16 cellular contexts compared by ENCODE assay signal in the genomic region with DNA sequence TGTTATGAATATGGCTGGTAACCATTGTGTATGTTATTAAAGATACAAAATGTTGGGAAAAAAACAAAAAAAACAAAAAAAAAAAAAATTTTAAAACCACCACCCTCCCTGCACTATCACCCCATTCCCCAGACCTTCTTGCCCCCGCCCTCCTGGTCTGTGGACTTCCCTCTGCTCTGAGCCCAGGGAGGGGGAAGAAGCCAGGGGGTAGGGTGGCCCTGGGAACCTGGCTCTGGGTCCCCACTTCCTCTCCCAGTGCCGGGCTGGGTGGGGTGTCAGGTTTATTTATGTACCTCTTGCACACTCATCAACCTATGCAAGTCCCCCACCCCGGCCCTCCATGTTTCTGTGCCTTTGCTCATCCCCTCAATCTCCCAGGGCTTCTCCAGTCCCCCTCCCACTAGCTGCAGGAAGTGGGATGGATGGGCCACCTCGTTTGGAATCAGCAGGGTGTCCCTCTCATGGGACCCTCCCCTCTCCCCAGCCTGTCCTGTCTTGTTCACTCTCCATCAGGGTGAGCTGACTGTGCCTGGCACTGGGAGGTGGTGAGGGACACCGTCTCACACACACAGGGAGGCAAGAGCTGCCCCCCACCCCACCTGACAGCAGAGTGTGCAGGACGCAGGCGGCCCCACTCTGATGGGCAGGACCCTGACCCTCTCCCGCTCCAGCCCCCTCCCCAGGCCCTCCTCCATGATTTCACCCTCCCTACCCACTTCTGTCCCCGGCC. TPM values are rescaled to one million over a fixed set of nuclear protein-coding genes. Genes with fewer than 3 reads are reported as not detected.
DNase-seq lines count a peak whose midpoint lies in the region; ATAC-seq and TF ChIP-seq lines count a peak whose summit lies in the region.
"Had no signal": no experiment of that assay in that cellular context is flagged by ENCODE, and none has a peak within 500 bp of the region (broad histone marks: within the 10 kb centered on the region; RNA-seq: fewer than 3 reads in every experiment).

No MANE protein-coding gene starts in this region.

- H3K4me2 ChIP-seq in PC-9 (no peak overlapping the region), osteoblast (ENCODE audit: insufficient read depth, low read length) (no peak overlapping the region)
- H3K4me2 ChIP-seq: hepatocyte had no signal

- H3K4me1 ChIP-seq in PC-9 (replicated peaks; ENCODE audit: insufficient read depth) (peaks cover 4% of the 10 kb centered on the region), osteoblast (ENCODE audit: insufficient read depth, low read length) (peaks cover 11% of the 10 kb centered on the region)

- POLR2A ChIA-PET in PC-9 (lab: Charles Lee; ENCODE audit: unreplicated experiment): no interaction called here

- H3K27me3 Mint-ChIP-seq in activated CD8-positive, alpha-beta memory T cell treated with anti-CD3 and anti-CD28 coated beads, Interleukin-2, amount 10 ng/mL, durations not matched to agents 7 days and 5 days: no peaks in the 10 kb centered on the region
- no peaks in the 10 kb centered on the region for H3K27me3 Mint-ChIP-seq in central memory CD8-positive, alpha-beta T cell

- H2AFZ ChIP-seq in PC-9: no peak overlapping the region
- H2AFZ ChIP-seq in osteoblast (ENCODE audit: low read length): no peak overlapping the region
- H2AFZ ChIP-seq: hepatocyte had no signal

- H3F3A ChIP-seq in PC-9 (ENCODE audit: insufficient read depth, low read depth): peaks cover 37% of the 10 kb centered on the region

- peak overlapping the region; percentile 56 for H3K27ac Mint-ChIP-seq in activated CD8-positive, alpha-beta memory T cell treated with anti-CD3 and anti-CD28 coated beads, Interleukin-2, amount 10 ng/mL, durations not matched to agents 7 days and 5 days
- H3K27ac Mint-ChIP-seq in central memory CD8-positive, alpha-beta T cell (ENCODE audit: low read depth): peak overlapping the region; percentile 90

- intact Hi-C loops in PC-9 (cut with micrococcal nuclease; ENCODE audit: unreplicated experiment): no loop called here

- H3K9me3 ChIP-seq in PC-9 (ENCODE audit: insufficient read depth, low read depth): no peaks in the 10 kb centered on the region
- H3K9me3 ChIP-seq in osteoblast (ENCODE audit: low read depth, low read length): no peaks in the 10 kb centered on the region
- H3K9me3 ChIP-seq: tibial nerve had no signal

- ATAC-seq in activated CD8-positive, alpha-beta memory T cell treated with anti-CD3 and anti-CD28 coated beads, Interleukin-2, amount 10 ng/mL, durations not matched to agents 7 days and 5 days: no peak
- ATAC-seq in central memory CD8-positive, alpha-beta T cell (replicated peaks; ENCODE audit: extremely low read depth, poor library complexity, severe bottlenecking): no peak
- ATAC-seq in HG02885 (IDR thresholded peaks at IDR 0.05; ENCODE audit: poor library complexity, unreplicated experiment): no peak

- no peak overlapping the region for H3K4me3 Mint-ChIP-seq in activated CD8-positive, alpha-beta memory T cell treated with anti-CD3 and anti-CD28 coated beads, Interleukin-2, amount 10 ng/mL, durations not matched to agents 7 days and 5 days
- H3K4me3 Mint-ChIP-seq in central memory CD8-positive, alpha-beta T cell: peak overlapping the region; percentile 38

- H3K79me2 ChIP-seq in PC-9 (ENCODE audit: low read depth) (peaks cover 10% of the 10 kb centered on the region), osteoblast (ENCODE audit: insufficient read depth, low read length) (peaks cover 9% of the 10 kb centered on the region)

- H3K27me3 ChIP-seq in PC-9 (ENCODE audit: insufficient read depth, low read depth): no peaks in the 10 kb centered on the region
- no peaks in the 10 kb centered on the region for H3K27me3 ChIP-seq in osteoblast (ENCODE audit: insufficient read depth, low read length)
- H3K27me3 ChIP-seq: hepatocyte, tibial nerve had no signal

- DNase-seq in activated CD8-positive, alpha-beta memory T cell treated with anti-CD3 and anti-CD28 coated beads, Interleukin-2, amount 10 ng/mL, durations not matched to agents 7 days and 5 days: no peak
- DNase-seq in activated CD8-positive, alpha-beta memory T cell treated with anti-CD3 and anti-CD28 coated beads for 24 hours: no peak
- DNase-seq in PC-9: no peak
- no peak for DNase-seq in central memory CD8-positive, alpha-beta T cell (ENCODE audit: low spot score in 2 of 2)
- DNase-seq in osteoblast (ENCODE audit: insufficient read length, low spot score, missing footprints): peak; percentile 82
- DNase-seq in DMS79 treated with DMSO at 0.1 percent for 48 hours (lab: John Stamatoyannopoulos, UW): no peak
- no peak for DNase-seq in stimulated activated naive CD4-positive, alpha-beta T cell (lab: John Stamatoyannopoulos, UW)
- DNase-seq: amygdala, dermis blood vessel endothelial cell, NCI-H1436 treated with DMSO at 0.1 percent for 48 hours, NCI-H510A treated with DMSO at 0.1 percent for 48 hours, retina had no signal

- no peak overlapping the region for H3K27ac ChIP-seq in PC-9
- H3K27ac ChIP-seq in osteoblast (ENCODE audit: low read depth, low read length): no peak overlapping the region
- H3K27ac ChIP-seq: hepatocyte, VCaP had no signal

- no peaks in the 10 kb centered on the region for H3K9me2 ChIP-seq in PC-9 (ENCODE audit: insufficient read depth)

- TF ChIP-seq CTCF in PC-9 (conservative IDR thresholded peaks at IDR 0.05): no peak
- TF ChIP-seq CTCF in osteoblast (IDR thresholded peaks at IDR 0.05; ENCODE audit: extremely low read depth, low read depth, low read length): no peak

- H4K20me1 ChIP-seq in PC-9 (ENCODE audit: insufficient read depth) (no peaks in the 10 kb centered on the region), osteoblast (ENCODE audit: insufficient read depth, low read length) (peaks cover 3% of the 10 kb centered on the region)

- no peaks in the 10 kb centered on the region for H3K9me3 Mint-ChIP-seq in activated CD8-positive, alpha-beta memory T cell treated with anti-CD3 and anti-CD28 coated beads, Interleukin-2, amount 10 ng/mL, durations not matched to agents 7 days and 5 days (ENCODE audit: low read depth)
- no peaks in the 10 kb centered on the region for H3K9me3 Mint-ChIP-seq in central memory CD8-positive, alpha-beta T cell

- peaks cover 12% of the 10 kb centered on the region for H3K4me1 Mint-ChIP-seq in activated CD8-positive, alpha-beta memory T cell treated with anti-CD3 and anti-CD28 coated beads, Interleukin-2, amount 10 ng/mL, durations not matched to agents 7 days and 5 days
- H3K4me1 Mint-ChIP-seq in central memory CD8-positive, alpha-beta T cell: peaks cover 7% of the 10 kb centered on the region

- no peak overlapping the region for H3K4me3 ChIP-seq in PC-9
- no peak overlapping the region for H3K4me3 ChIP-seq in osteoblast (ENCODE audit: insufficient read depth, low read length)
- H3K4me3 ChIP-seq: hepatocyte, tibial nerve had no signal

- 0 out of 2 replicates have a peak, but pooled peaks cover 13% of the 10 kb centered on the region for H3K36me3 ChIP-seq in PC-9 (ENCODE audit: low read depth)
- peaks cover 89% of the 10 kb centered on the region for H3K36me3 ChIP-seq in osteoblast (ENCODE audit: insufficient read depth, low read length)

- H3K36me3 Mint-ChIP-seq in activated CD8-positive, alpha-beta memory T cell treated with anti-CD3 and anti-CD28 coated beads, Interleukin-2, amount 10 ng/mL, durations not matched to agents 7 days and 5 days: peaks cover 26% of the 10 kb centered on the region
- peaks cover 34% of the 10 kb centered on the region for H3K36me3 Mint-ChIP-seq in central memory CD8-positive, alpha-beta T cell (ENCODE audit: insufficient read depth)

- BruUV-seq in PC-9 (replicated peaks; lab: Mats Ljungman, UMichigan): TSS peak; percentile 48

- CTCF ChIA-PET in activated CD8-positive, alpha-beta memory T cell treated with anti-CD3 and anti-CD28 coated beads, Interleukin-2, amount 10 ng/mL, durations not matched to agents 7 days and 5 days (lab: Charles Lee): interaction anchor here (1.1 kb wide), 1 partner anchor 39 kb away, joined by 3 read pairs; no protein-coding TSS in a partner anchor
- CTCF ChIA-PET in PC-9 (lab: Charles Lee): no interaction called here

RNA-seq across cellular contexts. Expression of a gene that starts 5.9 kb away (rescaled TPM):
- 10 to 100 TPM; 48.9 to 53.8 TPM for total RNA-seq in activated CD8-positive, alpha-beta memory T cell treated with anti-CD3 and anti-CD28 coated beads, Interleukin-2, amount 10 ng/mL, durations not matched to agents 7 days and 5 days
- total RNA-seq in PC-9 (2021) (54.3 and 61.1 TPM in 2 replicates), osteoblast (29.3 and 29.8 TPM in 2 replicates)

RNA-seq across cellular contexts. Expression of a gene that starts 6.2 kb away (rescaled TPM):
- 10 to 100 TPM; 31.0 to 31.2 TPM for total RNA-seq in activated CD8-positive, alpha-beta memory T cell treated with anti-CD3 and anti-CD28 coated beads, Interleukin-2, amount 10 ng/mL, durations not matched to agents 7 days and 5 days
- total RNA-seq in PC-9 (2021): 18.6 and 30.9 TPM in 2 replicates
- 19.9 and 23.0 TPM in 2 replicates for total RNA-seq in osteoblast

RNA-seq across cellular contexts. Expression of a gene that starts 21.6 kb away (rescaled TPM):
- total RNA-seq in activated CD8-positive, alpha-beta memory T cell treated with anti-CD3 and anti-CD28 coated beads, Interleukin-2, amount 10 ng/mL, durations not matched to agents 7 days and 5 days: 100 to 1,000 TPM in 1 of 2 experiments, 10 to 100 TPM in 1; 45.1 to 107 TPM
- total RNA-seq in PC-9 (2021) (31.0 and 36.3 TPM in 2 replicates), osteoblast (6.2 and 6.5 TPM in 2 replicates)

RNA-seq across cellular contexts. Expression of a gene that starts 27.5 kb away (rescaled TPM):
- total RNA-seq in activated CD8-positive, alpha-beta memory T cell treated with anti-CD3 and anti-CD28 coated beads, Interleukin-2, amount 10 ng/mL, durations not matched to agents 7 days and 5 days: 10 to 100 TPM; 57.9 to 73.9 TPM
- 26.1 and 32.1 TPM in 2 replicates for total RNA-seq in PC-9 (2021)
- total RNA-seq in osteoblast: 21.4 and 21.5 TPM in 2 replicates

RNA-seq across cellular contexts. Expression of a gene that starts 42.8 kb away (rescaled TPM):
- 10 to 100 TPM; 45.7 to 58.5 TPM for total RNA-seq in activated CD8-positive, alpha-beta memory T cell treated with anti-CD3 and anti-CD28 coated beads, Interleukin-2, amount 10 ng/mL, durations not matched to agents 7 days and 5 days
- 152 and 163 TPM in 2 replicates for total RNA-seq in PC-9 (2021)
- 85.0 and 85.5 TPM in 2 replicates for total RNA-seq in osteoblast
